ENCODE assay signal across 8 cellular contexts in the genomic region with DNA sequence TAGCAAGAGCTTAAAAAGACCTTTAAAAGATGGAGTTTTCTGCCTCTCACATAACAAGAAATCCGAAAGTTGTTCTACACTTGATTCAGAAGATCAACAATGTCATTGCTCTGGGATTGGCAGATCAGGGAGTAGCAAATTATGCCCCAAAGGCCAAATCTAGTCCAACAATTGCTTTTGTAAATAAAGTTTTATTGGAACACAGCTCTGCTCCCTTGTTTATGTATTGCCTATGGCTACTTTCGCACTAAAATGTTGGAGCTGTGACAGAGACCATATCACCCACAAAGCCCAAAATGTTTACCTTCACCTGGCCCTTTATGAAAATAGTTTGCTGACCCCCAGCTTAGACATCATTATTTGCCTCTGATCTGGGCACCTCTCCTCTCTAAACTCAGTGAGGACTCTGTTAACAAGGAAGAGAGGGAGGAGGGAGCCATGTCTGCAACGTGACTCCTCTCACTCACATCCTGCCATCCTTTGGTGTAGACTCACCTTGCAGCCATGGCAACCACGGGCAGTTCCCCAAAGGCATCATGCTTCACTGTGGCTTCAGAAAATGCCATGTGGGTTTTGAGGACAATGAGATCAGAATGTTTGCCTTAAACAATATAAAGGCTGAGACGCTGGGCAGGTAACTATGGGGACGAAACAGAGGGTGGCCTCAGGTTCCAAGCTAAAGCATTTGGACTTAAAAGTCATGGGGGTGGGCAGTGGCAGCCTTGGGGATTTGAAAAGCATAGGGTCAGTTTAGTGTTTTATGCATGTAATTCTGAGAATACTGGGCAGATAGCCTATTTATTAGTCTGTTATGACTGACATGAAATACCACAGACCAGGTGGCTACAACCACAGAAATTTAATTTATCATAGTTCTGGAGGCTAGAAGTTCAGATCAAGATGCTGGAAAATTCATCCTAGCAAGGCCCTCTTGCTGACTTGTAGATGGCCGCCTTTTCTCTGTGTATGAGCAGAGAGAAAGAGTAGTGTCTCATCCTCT.
A peak's percentile ranks its signal among the peaks of the same experiment; 100 is the strongest.
DNase-seq lines count a peak whose midpoint lies in the region; ATAC-seq and TF ChIP-seq lines count a peak whose summit lies in the region.

No MANE protein-coding gene starts in this region.

- TF ChIP-seq EP300 in stomach (IDR thresholded peaks at IDR 0.05), result no peak

- no peaks in the 10 kb centered on the region for H4K20me1 ChIP-seq in GM23338 (replicated peaks; ENCODE audit: insufficient read depth)
- no peaks in the 10 kb centered on the region for H4K20me1 ChIP-seq in PC-3 (ENCODE audit: low read length)

- no peak for TF ChIP-seq POLR2A in stomach (IDR thresholded peaks at IDR 0.05)

- no peaks in the 10 kb centered on the region for H3K4me1 ChIP-seq in GM23338 (ENCODE audit: insufficient read depth)
- peaks cover 13% of the 10 kb centered on the region for H3K4me1 ChIP-seq in PC-3 (ENCODE audit: insufficient read depth, low read length)
- H3K4me1 ChIP-seq in stomach, result peaks cover 0 to under 1% (median 0%) of the 10 kb centered on the region in 4 donors

- intact Hi-C loops in PC-3 (cut with micrococcal nuclease) (no loop called here), stomach (cut with DNase I; ENCODE audit: low total_unique reads) (no loop called here)

- H3K4me3 ChIP-seq in GM23338, result no peak overlapping the region
- H3K4me3 ChIP-seq in PC-3 (ENCODE audit: low read length), result no peak overlapping the region
- no peak overlapping the region for H3K4me3 ChIP-seq in stomach

- ATAC-seq in GM23338, result no peak
- peak; percentile 55 for ATAC-seq in PC-3
- no peak for ATAC-seq in GM21825 (IDR thresholded peaks at IDR 0.05; ENCODE audit: unreplicated experiment)
- no peak for ATAC-seq in HG02970 (IDR thresholded peaks at IDR 0.05; ENCODE audit: low FRiP score, unreplicated experiment)

- H3F3A ChIP-seq in GM23338 (replicated peaks; ENCODE audit: low read depth), result no peaks in the 10 kb centered on the region
- no peaks in the 10 kb centered on the region for H3F3A ChIP-seq in PC-3 (ENCODE audit: low read length, unreplicated experiment)

- H3K9me2 ChIP-seq in GM23338 (ENCODE audit: insufficient read depth), result no peaks in the 10 kb centered on the region
- no peaks in the 10 kb centered on the region for H3K9me2 ChIP-seq in PC-3 (replicated peaks; ENCODE audit: low read length)

- H3K36me3 Mint-ChIP-seq in GM23338 (ENCODE audit: low read depth), result no peaks in the 10 kb centered on the region

- H3K27me3 Mint-ChIP-seq in GM23338 (ENCODE audit: insufficient read depth, low read depth, poor library complexity), result no peaks in the 10 kb centered on the region

- WGBS in stomach, 5 donors, result 76 to 82% (median 79%) methylated on average over 7 of the region's 7 CpGs

- TF ChIP-seq CTCF in GM23338 (conservative IDR thresholded peaks at IDR 0.05; ENCODE audit: low read depth in 2 of 2) (no peak), PC-3 (conservative IDR thresholded peaks at IDR 0.05; ENCODE audit: low read depth, low read length) (no peak), stomach (IDR thresholded peaks at IDR 0.05) (no peak)

- H3K4me2 ChIP-seq in GM23338 (no peak overlapping the region), PC-3 (ENCODE audit: low read length) (0 out of 2 replicates have a peak overlapping the region, but pooled peaks have one; percentile 11)

- no peaks in the 10 kb centered on the region for H3K4me1 Mint-ChIP-seq in GM23338

- no peak overlapping the region for H3K4me3 Mint-ChIP-seq in GM23338

- H3K79me2 ChIP-seq in GM23338 (replicated peaks; ENCODE audit: insufficient read depth) (no peaks in the 10 kb centered on the region), PC-3 (ENCODE audit: low read length) (no peaks in the 10 kb centered on the region)

- POLR2A ChIA-PET in PC-3 (lab: Charles Lee; ENCODE audit: unreplicated experiment), result no interaction called here

- BruUV-seq in PC-3 (replicated peaks; lab: Mats Ljungman, UMichigan), result no TSS peak

- no peaks in the 10 kb centered on the region for H3K9me3 ChIP-seq in PC-3 (ENCODE audit: low read length)
- no peaks in the 10 kb centered on the region for H3K9me3 ChIP-seq in stomach

- H3K36me3 ChIP-seq in GM23338 (ENCODE audit: insufficient read depth) (no peaks in the 10 kb centered on the region), PC-3 (ENCODE audit: low read depth, low read length) (no peaks in the 10 kb centered on the region), stomach (no peaks in the 10 kb centered on the region)

- CTCF ChIA-PET in PC-3 (lab: Charles Lee), result no interaction called here

- H3K27me3 ChIP-seq in GM23338 (ENCODE audit: insufficient read depth) (no peaks in the 10 kb centered on the region), PC-3 (ENCODE audit: low read length) (no peaks in the 10 kb centered on the region), stomach (no peaks in the 10 kb centered on the region)

- no peaks in the 10 kb centered on the region; the same call in 2 of the 3 replicates for H3K9me3 Mint-ChIP-seq in GM23338

- peak overlapping the region; percentile 45; the same call in 1 of the 2 replicates for H2AFZ ChIP-seq in GM23338
- H2AFZ ChIP-seq in PC-3 (ENCODE audit: low read length), result peak overlapping the region; percentile 58

- no peak overlapping the region for H3K27ac ChIP-seq in GM23338 (ENCODE audit: low read depth)
- H3K27ac ChIP-seq in PC-3 (ENCODE audit: low read length), result peak overlapping the region; percentile 51
- H3K27ac ChIP-seq in stomach, result no peak overlapping the region

- no peak overlapping the region; the same call in 1 of the 2 replicates for H3K9ac ChIP-seq in PC-3 (ENCODE audit: low read length)

- DNase-seq in GM23338 (ENCODE audit: low spot score), result peak; percentile 60
- peak; percentile 87 for DNase-seq in PC-3
- peak; percentile 56 for DNase-seq in activated T-helper 1 cell treated with Interleukin-2 at 50 U/mL for 16 hours (ENCODE audit: low read depth)
- DNase-seq in stimulated activated CD4-positive, alpha-beta T cell treated with anti-CD3 and anti-CD28 coated beads, Interleukin-15, amount 100 ng/mL, for 1 hour (ENCODE audit: low read depth in 1 of 2, low spot score in 1 of 2), result peak; percentile 17 to 49
- DNase-seq in NCI-H1092 treated with DMSO at 0.1 percent for 48 hours (lab: John Stamatoyannopoulos, UW), result no peak
- DNase-seq in stomach, result no peak

- H3K27ac Mint-ChIP-seq in GM23338, result no peak overlapping the region

TF ChIP-seq in GM23338, 12 proteins besides CTCF, POLR2A, EP300 and RAD21 (continues in another document):
- TF ChIP-seq ZNF331 (CRISPR knock-in tag; IDR thresholded peaks at IDR 0.05; ENCODE audit: low read depth) (no peak), JUNB (IDR thresholded peaks at IDR 0.05; ENCODE audit: unreplicated experiment) (no peak), EZH2 (IDR thresholded peaks at IDR 0.05; ENCODE audit: low read depth, unreplicated experiment) (no peak), STAT1 (IDR thresholded peaks at IDR 0.05; ENCODE audit: unreplicated experiment) (no peak), POLR2AphosphoS5 (IDR thresholded peaks at IDR 0.05; ENCODE audit: low read depth) (no peak), NANOG (IDR thresholded peaks at IDR 0.05; ENCODE audit: borderline replicate concordance) (no peak), CREB1 (CRISPR knock-in tag; IDR thresholded peaks at IDR 0.05; ENCODE audit: low read depth) (no peak)
- TF ChIP-seq, protein P1, sequence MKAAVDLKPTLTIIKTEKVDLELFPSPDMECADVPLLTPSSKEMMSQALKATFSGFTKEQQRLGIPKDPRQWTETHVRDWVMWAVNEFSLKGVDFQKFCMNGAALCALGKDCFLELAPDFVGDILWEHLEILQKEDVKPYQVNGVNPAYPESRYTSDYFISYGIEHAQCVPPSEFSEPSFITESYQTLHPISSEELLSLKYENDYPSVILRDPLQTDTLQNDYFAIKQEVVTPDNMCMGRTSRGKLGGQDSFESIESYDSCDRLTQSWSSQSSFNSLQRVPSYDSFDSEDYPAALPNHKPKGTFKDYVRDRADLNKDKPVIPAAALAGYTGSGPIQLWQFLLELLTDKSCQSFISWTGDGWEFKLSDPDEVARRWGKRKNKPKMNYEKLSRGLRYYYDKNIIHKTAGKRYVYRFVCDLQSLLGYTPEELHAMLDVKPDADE (IDR thresholded peaks at IDR 0.05), result no peak

Comparison
In these comparisons a context has a peak if more than half of its experiments do, and no peak if none do; other contexts are left out.
1. DNase-seq: peak in GM23338 (single experiment), PC-3 (single experiment), activated T-helper 1 cell treated with Interleukin-2 at 50 U/mL for 16 hours (single experiment) and stimulated activated CD4-positive, alpha-beta T cell treated with anti-CD3 and anti-CD28 coated beads, Interleukin-15, amount 100 ng/mL, for 1 hour (2 of 2); none in NCI-H1092 treated with DMSO at 0.1 percent for 48 hours (single experiment) and stomach (single experiment).